Comparison of ENCODE assay signal across 17 cellular contexts in genomic region chr10:104208730-104209129, GRCh38. TPM values are rescaled to one million over a fixed set of nuclear protein-coding genes. Genes with fewer than 3 reads are reported as not detected.
DNase-seq lines count a peak whose midpoint lies in the region; ATAC-seq, FAIRE-seq and TF ChIP-seq lines count a peak whose summit lies in the region.
"Had no signal": no experiment of that assay in that cellular context is flagged by ENCODE, and none has a peak within 500 bp of the region (broad histone marks: within the 10 kb centered on the region; RNA-seq: fewer than 3 reads in every experiment).

No MANE protein-coding gene starts in this region.

- no peak for TF ChIP-seq EP300 in neural cell (conservative IDR thresholded peaks at IDR 0.05; ENCODE audit: poor library complexity, severe bottlenecking)

- FAIRE-seq in H54 (lab: Jason Lieb, UNC), result peak; percentile 75
- FAIRE-seq: GM18507 had no signal

- H3K9ac ChIP-seq in neural cell (ENCODE audit: low read length), result no peak overlapping the region

- no peak for TF ChIP-seq POLR2A in H54 (IDR thresholded peaks at IDR 0.05; ENCODE audit: low read depth, low read length)

- no peak overlapping the region for H3K27ac ChIP-seq in neural cell (ENCODE audit: low read length)
- H3K27ac ChIP-seq: C4-2B had no signal

- no peaks in the 10 kb centered on the region for H3K9me3 ChIP-seq in neural cell (ENCODE audit: low read length)
- H3K9me3 ChIP-seq: BE2C had no signal

- DNase-seq in NCI-H82 (lab: John Stamatoyannopoulos, UW) (peak; percentile 4), NCI-H82 treated with DMSO at 0.1 percent for 48 hours (lab: John Stamatoyannopoulos, UW; ENCODE audit: unreplicated experiment) (no peak), H54 (ENCODE audit: insufficient read length, low spot score) (no peak), fibroblast of mammary gland (ENCODE audit: low read depth) (peak; percentile 32)
- DNase-seq in stimulated activated CD4-positive, alpha-beta T cell treated with anti-CD3 and anti-CD28 coated beads, Interleukin-4, amount 100 ng/mL, for 24 hours, result no peak
- DNase-seq in activated effector memory CD4-positive, alpha-beta T cell treated with Interleukin-2 at 50 U/mL for 16 hours, result no peak
- DNase-seq: BE2C; CD4-positive, alpha-beta memory T cell; DMS53; GF-D8; H9 had no signal

- peak overlapping the region; percentile 52 for H2AFZ ChIP-seq in neural cell (ENCODE audit: low read depth, low read length)
- H2AFZ ChIP-seq: GM23338 had no signal

- no peaks in the 10 kb centered on the region for H3K9me2 ChIP-seq in neural cell (ENCODE audit: insufficient read depth, low read length)

- no peak overlapping the region for H3K4me2 ChIP-seq in neural cell (ENCODE audit: low read length)
- H3K4me2 ChIP-seq: GM23338 had no signal

- H3K79me2 ChIP-seq in neural cell (replicated peaks; ENCODE audit: insufficient read depth, low read length), result no peaks in the 10 kb centered on the region

- no peaks in the 10 kb centered on the region for H4K20me1 ChIP-seq in neural cell (ENCODE audit: insufficient read depth)

- no peak for ATAC-seq in GM21619 (IDR thresholded peaks at IDR 0.05; ENCODE audit: unreplicated experiment)
- ATAC-seq: GM23338 had no signal

- H3K36me3 ChIP-seq in neural cell (ENCODE audit: insufficient read depth, low read length), result no peaks in the 10 kb centered on the region
- H3K36me3 ChIP-seq: BE2C had no signal

- TF ChIP-seq CTCF in fibroblast of mammary gland (conservative IDR thresholded peaks at IDR 0.05; ENCODE audit: control insufficient read depth, insufficient read depth, low read depth, low read length), result no peak
- TF ChIP-seq CTCF in neural cell (IDR thresholded peaks at IDR 0.05; ENCODE audit: poor library complexity, severe bottlenecking), result no peak

- no peak for TF ChIP-seq RAD21 in neural cell (conservative IDR thresholded peaks at IDR 0.05)

- no peaks in the 10 kb centered on the region for H3K27me3 ChIP-seq in neural cell (ENCODE audit: insufficient read depth, low read depth, low read length)

- H3K4me3 ChIP-seq in fibroblast of mammary gland (ENCODE audit: control insufficient read depth, low read depth, low read length), result no peak overlapping the region
- no peak overlapping the region for H3K4me3 ChIP-seq in neural cell (ENCODE audit: low read length)
- H3K4me3 ChIP-seq: GM23338 had no signal

- no peaks in the 10 kb centered on the region for H3F3A ChIP-seq in neural cell (ENCODE audit: insufficient read depth, low read length, poor library complexity, severe bottlenecking)

TF ChIP-seq in neural cell, 6 proteins besides CTCF, POLR2A, EP300 and RAD21:
- no peak for TF ChIP-seq MXI1 (conservative IDR thresholded peaks at IDR 0.05; ENCODE audit: poor library complexity, severe bottlenecking)

RNA-seq across cellular contexts. Expression of gene CFAP43, which starts 23.4 kb away (rescaled TPM):
- 2.2 and 5.0 TPM in 2 replicates for polyA plus RNA-seq in neural cell
- 7.5 and 10.3 TPM in 2 replicates for polyA minus RNA-seq in neural cell
- polyA plus RNA-seq: CD4-positive, alpha-beta memory T cell; IgD-negative memory B cell had no signal

RNA-seq across cellular contexts. Expression of gene GSTO1, which starts 46.0 kb away (rescaled TPM):
- 3.2 and 3.5 TPM in 2 replicates for polyA plus RNA-seq in neural cell
- 2.4 TPM in 1 of 2 replicates, not detected in the other for polyA minus RNA-seq in neural cell

Comparison
In these comparisons a context has a peak if more than half of its experiments do, and no peak if none do; other contexts are left out.
1. DNase-seq: peak in NCI-H82 (single experiment) and fibroblast of mammary gland (single experiment); none in NCI-H82 treated with DMSO at 0.1 percent for 48 hours (single experiment), H54 (single experiment), stimulated activated CD4-positive, alpha-beta T cell treated with anti-CD3 and anti-CD28 coated beads, Interleukin-4, amount 100 ng/mL, for 24 hours (single experiment) and activated effector memory CD4-positive, alpha-beta T cell treated with Interleukin-2 at 50 U/mL for 16 hours (single experiment).